In genomic region chr1:145720878-145721671, GRCh38 we compare ENCODE assay signal across 8 cellular contexts. TPM values are rescaled to one million over a fixed set of nuclear protein-coding genes. Genes with fewer than 3 reads are reported as not detected.
DNase-seq lines count a peak whose midpoint lies in the region; ATAC-seq and TF ChIP-seq lines count a peak whose summit lies in the region.

No MANE protein-coding gene starts in this region.

- peak overlapping the region; percentile 88 for H3K4me3 Mint-ChIP-seq in glutamatergic neuron (ENCODE audit: unreplicated experiment)
- peak overlapping the region; percentile 58 for H3K4me3 Mint-ChIP-seq in osteocyte (ENCODE audit: unreplicated experiment)

- H3K27ac Mint-ChIP-seq in glutamatergic neuron (ENCODE audit: unreplicated experiment) (no peak overlapping the region), osteocyte (ENCODE audit: unreplicated experiment) (no peak overlapping the region)

- ATAC-seq in GM18502 (IDR thresholded peaks at IDR 0.05; ENCODE audit: poor library complexity, unreplicated experiment): peak; percentile 75
- peak; percentile 46 for ATAC-seq in thoracic aorta (ENCODE audit: insufficient number of reproducible peaks, low FRiP score, low read depth)

- H3K36me3 Mint-ChIP-seq in glutamatergic neuron (ENCODE audit: unreplicated experiment): no peaks in the 10 kb centered on the region
- no peaks in the 10 kb centered on the region for H3K36me3 Mint-ChIP-seq in osteocyte (ENCODE audit: unreplicated experiment)

- H3K4me3 ChIP-seq in HUES48 (ENCODE audit: low read depth, low read length) (peak overlapping the region; percentile 59), thoracic aorta (peak overlapping the region; percentile 74)

- H3K36me3 ChIP-seq in HUES48 (ENCODE audit: control insufficient read depth, insufficient read depth, low read length) (no peaks in the 10 kb centered on the region), thoracic aorta (no peaks in the 10 kb centered on the region)

- DNase-seq in ACHN (peak; percentile 86), SK-MEL-5 (ENCODE audit: low read depth, low spot score) (peak; percentile 75), glutamatergic neuron (peak; percentile 86), osteocyte (ENCODE audit: extremely low spot score, unreplicated experiment) (peak; percentile 89), thoracic aorta (ENCODE audit: low spot score) (peak; percentile 7)
- DNase-seq in activated naive CD4-positive, alpha-beta T cell treated with Interleukin-2 at 50 U/mL for 16 hours: peak; percentile 71

- TF ChIP-seq CTCF in glutamatergic neuron (IDR thresholded peaks at IDR 0.05; ENCODE audit: partially characterized antibody, unreplicated experiment): peak; percentile 99
- peak; percentile 94 for TF ChIP-seq CTCF in osteocyte (IDR thresholded peaks at IDR 0.05)
- peak; percentile 98 for TF ChIP-seq CTCF in thoracic aorta (IDR thresholded peaks at IDR 0.05)

- no peaks in the 10 kb centered on the region for H3K9me3 ChIP-seq in HUES48 (ENCODE audit: control insufficient read depth, insufficient read depth, low read length)
- H3K9me3 ChIP-seq in thoracic aorta: no peaks in the 10 kb centered on the region

- H3K27me3 ChIP-seq in HUES48 (ENCODE audit: control insufficient read depth, insufficient read depth, low read length) (peaks cover 21% of the 10 kb centered on the region), thoracic aorta (replicated peaks; ENCODE audit: insufficient read depth) (no peaks in the 10 kb centered on the region)

- in situ Hi-C loops in ACHN (cut with HindIII; ENCODE audit: low pct_ligation_motif_present, low pct_unique_long_range_greater_than_20kb, low sequenced_read_pairs) (no loop called here), SK-MEL-5 (cut with HindIII; ENCODE audit: low pct_unique_long_range_greater_than_20kb, low sequenced_read_pairs) (no loop called here)

- H3K4me1 Mint-ChIP-seq in glutamatergic neuron (ENCODE audit: low read depth, unreplicated experiment): peaks cover 17% of the 10 kb centered on the region
- H3K4me1 Mint-ChIP-seq in osteocyte (ENCODE audit: unreplicated experiment): peaks cover 26% of the 10 kb centered on the region

- H3K27me3 Mint-ChIP-seq in glutamatergic neuron (ENCODE audit: unreplicated experiment) (peaks cover 10% of the 10 kb centered on the region), osteocyte (ENCODE audit: unreplicated experiment) (no peaks in the 10 kb centered on the region)

- H3K4me1 ChIP-seq in HUES48 (ENCODE audit: control insufficient read depth, insufficient read depth, low read length): no peaks in the 10 kb centered on the region
- peaks cover 3 to 11% of the 10 kb centered on the region in 2 donors for H3K4me1 ChIP-seq in thoracic aorta (ENCODE audit: control insufficient read depth in 1 of 2, low read depth in 2 of 2)

- no peak overlapping the region for H3K9ac ChIP-seq in HUES48 (ENCODE audit: low read depth, low read length)

- no peak overlapping the region for H3K27ac ChIP-seq in HUES48 (ENCODE audit: low read depth, low read length)
- H3K27ac ChIP-seq in thoracic aorta: no peak overlapping the region

- peaks cover 7% of the 10 kb centered on the region for H3K9me3 Mint-ChIP-seq in glutamatergic neuron (ENCODE audit: unreplicated experiment)
- H3K9me3 Mint-ChIP-seq in osteocyte (ENCODE audit: unreplicated experiment): no peaks in the 10 kb centered on the region

RNA-seq across cellular contexts. Expression of gene CD160, which starts 1.8 kb away (rescaled TPM):
- total RNA-seq in SK-MEL-5 (2014; rRNA removed; shearing (Covaris generic)): 3.0 and 4.0 TPM in 2 replicates
- polyA plus RNA-seq in SK-MEL-5 (2015; cell fraction: cytosol; rRNA removed): 1.5 and 1.7 TPM in 2 replicates
- polyA plus RNA-seq in SK-MEL-5 (2015; cell fraction: nucleus; rRNA removed): 0.70 and 1.2 TPM in 2 replicates
- total RNA-seq in glutamatergic neuron (ENCODE audit: unreplicated experiment) (not detected), osteocyte (not detected in 2 replicates), thoracic aorta (under 1 TPM in 1 of 2 donors, not detected in 1; 0.28 TPM)

RNA-seq across cellular contexts. Expression of gene PDZK1, which starts 13.9 kb away (rescaled TPM):
- 0.50 and 0.77 TPM in 2 replicates for total RNA-seq in SK-MEL-5 (2014; rRNA removed; shearing (Covaris generic))
- polyA plus RNA-seq in SK-MEL-5 (2015; cell fraction: cytosol; rRNA removed): 0.62 TPM in 1 of 2 replicates, not detected in the other
- polyA plus RNA-seq in SK-MEL-5 (2015; cell fraction: nucleus; rRNA removed): 1.5 TPM in 1 of 2 replicates, not detected in the other
- total RNA-seq in glutamatergic neuron (ENCODE audit: unreplicated experiment) (1.7 TPM), osteocyte (0.31 and 0.40 TPM in 2 replicates), thoracic aorta (1 to 10 TPM; 1.3 to 7.4 TPM)

Comparison
In these comparisons a context has a peak if more than half of its experiments do, and no peak if none do; other contexts are left out.
1. DNase-seq: peak in every context shown above with its lines; median percentile 89 in osteocyte; 86 in ACHN; 86 in glutamatergic neuron; 75 in SK-MEL-5; 71 in activated naive CD4-positive, alpha-beta T cell treated with Interleukin-2 at 50 U/mL for 16 hours; 7 in thoracic aorta.